ENCODE assay signal across 20 cellular contexts in genomic region chr1:160741597-160742348, GRCh38. TPM values are rescaled to one million over a fixed set of nuclear protein-coding genes. Genes with fewer than 3 reads are reported as not detected.
A peak's percentile ranks its signal among the peaks of the same experiment; 100 is the strongest.
DNase-seq lines count a peak whose midpoint lies in the region; ATAC-seq, FAIRE-seq and TF ChIP-seq lines count a peak whose summit lies in the region.
"Had no signal": no experiment of that assay in that cellular context is flagged by ENCODE, and none has a peak within 500 bp of the region (broad histone marks: within the 10 kb centered on the region; RNA-seq: fewer than 3 reads in every experiment).

No MANE protein-coding gene starts in this region.

- H3K27ac Mint-ChIP-seq in T-helper 2 cell treated with Interferon-gamma antibody and Interleukin-4, amounts not matched to agents 5 μg/mL and 100 μg/mL, for 36 hours: peak overlapping the region; percentile 35
- H3K27ac Mint-ChIP-seq: type B pancreatic cell had no signal

- H3K27ac ChIP-seq in GM12878 (ENCODE audit: control insufficient read depth, insufficient read depth) (peak overlapping the region; percentile 78), rectal smooth muscle tissue (ENCODE audit: low read depth, low read length) (no peak overlapping the region), aorta (ENCODE audit: low read depth in 1 of 2, low read length in 2 of 2) (no peak overlapping the region), right lobe of liver (peak overlapping the region in 1 of 3 donors; percentile 20), dorsolateral prefrontal cortex (no peak overlapping the region)
- H3K27ac ChIP-seq: GM23248 had no signal

- H3K9ac ChIP-seq in GM12878 (ENCODE audit: control insufficient read depth, insufficient read depth, low read length) (peak overlapping the region; percentile 63), rectal smooth muscle tissue (ENCODE audit: low read length) (no peak overlapping the region)
- H3K9ac ChIP-seq: GM23248 had no signal

- intact Hi-C loops in GM12878 (cut with micrococcal nuclease; ENCODE audit: unreplicated experiment): loop anchor here (1.0 kb wide), 1 partner anchor 30 kb away; the partner anchor contains the start of gene CD48
- intact Hi-C loops in aorta (cut with DNase I): no loop called here
- intact Hi-C loops in right lobe of liver (cut with DNase I): no loop called here
- intact Hi-C loops in dorsolateral prefrontal cortex (cut with DNase I): no loop called here

- H3K36me3 Mint-ChIP-seq in T-helper 2 cell treated with Interferon-gamma antibody and Interleukin-4, amounts not matched to agents 5 μg/mL and 100 μg/mL, for 36 hours (ENCODE audit: low read depth): peaks cover 15% of the 10 kb centered on the region
- H3K36me3 Mint-ChIP-seq: type B pancreatic cell had no signal

- peak; percentile 20 to 41 (median 27); a peak in 4 of 6 replicates for TF ChIP-seq CTCF in GM12878 (IDR thresholded peaks at IDR 0.05 in 2 of 3, conservative IDR thresholded peaks at IDR 0.05 in 1 of 3; ENCODE audit: control insufficient read depth in 2 of 3, extremely low read depth in 1 of 3, insufficient read depth in 1 of 3, low read depth in 3 of 3, low read length in 3 of 3)
- no peak for TF ChIP-seq CTCF in right lobe of liver (IDR thresholded peaks at IDR 0.05)
- TF ChIP-seq CTCF in dorsolateral prefrontal cortex (IDR thresholded peaks at IDR 0.05 in 54 of 56, conservative IDR thresholded peaks at IDR 0.05 in 2 of 56; ENCODE audit: low read depth in 1 of 56, partially characterized antibody in 56 of 56): no peak

- no peaks in the 10 kb centered on the region for H4K20me1 ChIP-seq in GM12878 (ENCODE audit: control insufficient read depth, insufficient read depth)

- H3K4me3 ChIP-seq in H7 (ENCODE audit: insufficient read depth, low read depth, low read length): no peak overlapping the region
- peak overlapping the region; percentile 99 for H3K4me3 ChIP-seq in GM12878
- H3K4me3 ChIP-seq in rectal smooth muscle tissue (ENCODE audit: low read length): peak overlapping the region; percentile 27
- H3K4me3 ChIP-seq in aorta (ENCODE audit: low read length in 2 of 2): no peak overlapping the region
- no peak overlapping the region for H3K4me3 ChIP-seq in right lobe of liver
- no peak overlapping the region for H3K4me3 ChIP-seq in dorsolateral prefrontal cortex
- H3K4me3 ChIP-seq: GM23248 had no signal

- no peak for TF ChIP-seq RAD21 in GM12878 (IDR thresholded peaks at IDR 0.05; ENCODE audit: insufficient read depth, low read depth, low read length)

- FAIRE-seq in GM12878 (lab: Jason Lieb, UNC): no peak
- FAIRE-seq: A204.1 had no signal

- SMC1A ChIA-PET in GM12878 (lab: Charles Lee; ENCODE audit: uncharacterized antibody, unreplicated experiment): interaction anchor here (0.5 to 15.1 kb wide), 13 partner anchors 9 to 395 kb away, joined by 3 to 447 read pairs (median 5); partner anchors contain the start of gene CD48

- peak overlapping the region; percentile 15 for H3K4me3 Mint-ChIP-seq in T-helper 2 cell treated with Interferon-gamma antibody and Interleukin-4, amounts not matched to agents 5 μg/mL and 100 μg/mL, for 36 hours
- H3K4me3 Mint-ChIP-seq: type B pancreatic cell had no signal

- H3K27me3 Mint-ChIP-seq in T-helper 2 cell treated with Interferon-gamma antibody and Interleukin-4, amounts not matched to agents 5 μg/mL and 100 μg/mL, for 36 hours (ENCODE audit: low read depth): no peaks in the 10 kb centered on the region
- H3K27me3 Mint-ChIP-seq: type B pancreatic cell had no signal

- H3K4me2 ChIP-seq in GM12878 (ENCODE audit: control insufficient read depth, insufficient read depth): peak overlapping the region; percentile 95

- no peak overlapping the region for H2AFZ ChIP-seq in GM12878 (ENCODE audit: control insufficient read depth, low read depth, low read length)
- H2AFZ ChIP-seq: GM23248 had no signal

- in situ Hi-C loops in GM12878 (cut with MboI): no loop called here

- RAD21 ChIA-PET in GM12878 (lab: Charles Lee; ENCODE audit: unreplicated experiment): interaction anchor here (0.7 to 8.3 kb wide), 14 partner anchors 12 to 209 kb away, joined by 3 to 151 read pairs (median 8); partner anchors contain the start of genes CD244 and CD48

- peaks cover 87% of the 10 kb centered on the region for H3K79me2 ChIP-seq in GM12878 (ENCODE audit: control insufficient read depth, insufficient read depth, low read length)

- peaks cover 17% of the 10 kb centered on the region for H3K9me3 Mint-ChIP-seq in T-helper 2 cell treated with Interferon-gamma antibody and Interleukin-4, amounts not matched to agents 5 μg/mL and 100 μg/mL, for 36 hours
- H3K9me3 Mint-ChIP-seq: type B pancreatic cell had no signal

- H3K4me1 ChIP-seq in GM12878 (ENCODE audit: control insufficient read depth, insufficient read depth, low read length): peaks cover 44% of the 10 kb centered on the region
- no peaks in the 10 kb centered on the region for H3K4me1 ChIP-seq in rectal smooth muscle tissue (ENCODE audit: control insufficient read depth, insufficient read depth, low read length)
- H3K4me1 ChIP-seq in aorta (ENCODE audit: control insufficient read depth in 1 of 2, insufficient read depth in 2 of 2, low read length in 2 of 2): no peaks in the 10 kb centered on the region
- no peaks in the 10 kb centered on the region for H3K4me1 ChIP-seq in right lobe of liver

- H3K36me3 ChIP-seq in H7 (replicated peaks; ENCODE audit: control insufficient read depth, insufficient read depth, low read length) (no peaks in the 10 kb centered on the region), GM12878 (ENCODE audit: control insufficient read depth in 2 of 2, insufficient read depth in 2 of 2, low read length in 1 of 2) (peaks cover 0 to 2% of the 10 kb centered on the region in 2 experiments; a peak in 3 of 4 replicates), rectal smooth muscle tissue (ENCODE audit: control insufficient read depth, insufficient read depth, low read length) (no peaks in the 10 kb centered on the region), aorta (ENCODE audit: control insufficient read depth in 1 of 2, insufficient read depth in 2 of 2, low read length in 1 of 2) (no peaks in the 10 kb centered on the region), right lobe of liver (no peaks in the 10 kb centered on the region)

- TF ChIP-seq EP300 in GM12878 (IDR thresholded peaks at IDR 0.05; ENCODE audit: borderline replicate concordance in 1 of 2, control insufficient read depth in 1 of 2, low read depth in 2 of 2, low read length in 2 of 2): 0 out of 4 replicates have a peak, but pooled peaks of 1 of the 2 experiments have one; percentile 19

- H3K9me3 ChIP-seq in GM12878 (replicated peaks; ENCODE audit: control insufficient read depth, insufficient read depth, low read length) (peaks cover 6% of the 10 kb centered on the region; the same call in 2 of the 3 replicates), aorta (ENCODE audit: control insufficient read depth, low read length) (no peaks in the 10 kb centered on the region), right lobe of liver (peaks cover 0 to 3% (median 0%) of the 10 kb centered on the region in 4 donors)

- ATAC-seq in GM12878 (no peak), aorta (ENCODE audit: low FRiP score) (no peak), right lobe of liver (no peak)
- ATAC-seq: esophagus mucosa, SK-N-SH treated with all-trans-retinoic acid at 6 μM for 48 hours had no signal

- TF ChIP-seq POLR2A in GM12878 (IDR thresholded peaks at IDR 0.05; ENCODE audit: low read depth, low read length) (no peak), right lobe of liver (IDR thresholded peaks at IDR 0.05) (no peak)

- BruUV-seq in GM12878 (replicated peaks; lab: Mats Ljungman, UMichigan): no TSS peak

- H3K27me3 ChIP-seq in H7 (ENCODE audit: control insufficient read depth, insufficient read depth, low read length) (no peaks in the 10 kb centered on the region), GM12878 (replicated peaks in 1 of 2; ENCODE audit: control insufficient read depth in 2 of 2, insufficient read depth in 2 of 2, low read length in 1 of 2) (no peaks in the 10 kb centered on the region), rectal smooth muscle tissue (ENCODE audit: control insufficient read depth, insufficient read depth, low read length) (no peaks in the 10 kb centered on the region), aorta (ENCODE audit: control insufficient read depth in 1 of 2, insufficient read depth in 2 of 2, low read length in 1 of 2) (no peaks in the 10 kb centered on the region), right lobe of liver (no peaks in the 10 kb centered on the region), dorsolateral prefrontal cortex (peaks cover 0 to 4% (median 0%) of the 10 kb centered on the region in 45 donors)

- POLR2A ChIA-PET in GM12878 (lab: Charles Lee): interaction anchor here (0.6 to 8.3 kb wide), 14 partner anchors 14 to 117 kb away, joined by 3 to 65 read pairs (median 13); partner anchors contain the start of genes CD48 and SLAMF1

- WGBS in GM12878 (ENCODE audit: insufficient coverage, insufficient replicate concordance, low lambda C conversion rate, missing lambda C conversion rate): 60% methylated on average over 5 of the region's 5 CpGs
- 78 to 83% methylated on average over 5 of the region's 5 CpGs for WGBS in aorta, 2 donors
- 52% methylated on average over 5 of the region's 5 CpGs for WGBS in right lobe of liver (ENCODE audit: insufficient coverage, low coverage, low lambda C conversion rate, missing lambda C conversion rate)

- no peak for DNase-seq in T-helper 2 cell treated with Interferon-gamma antibody and Interleukin-4, amounts not matched to agents 5 μg/mL and 100 μg/mL, for 36 hours (ENCODE audit: low spot score)
- DNase-seq in T-helper 2 cell: no peak
- peak; percentile 5 for DNase-seq in H7
- DNase-seq in GM12878 (ENCODE audit: low read depth, low spot score): no peak
- no peak for DNase-seq in aorta
- DNase-seq in right lobe of liver: no peak
- DNase-seq in dorsolateral prefrontal cortex: no peak
- DNase-seq: activated CD4-positive, CD25-positive, alpha-beta regulatory T cell treated with anti-CD3 and anti-CD28 coated beads, Interleukin-2, amount 50 U/mL, for 72 hours; Calu3; GM23248; hippocampal formation; NCI-H2107; occipital lobe had no signal

- H3K4me1 Mint-ChIP-seq in T-helper 2 cell treated with Interferon-gamma antibody and Interleukin-4, amounts not matched to agents 5 μg/mL and 100 μg/mL, for 36 hours (ENCODE audit: low read depth): peaks cover 71% of the 10 kb centered on the region

- CTCF ChIA-PET in GM12878 (lab: Yijun Ruan, JAX): interaction anchor here (0.9 to 13.0 kb wide), 17 partner anchors 9 to 212 kb away, joined by 3 to 234 read pairs (median 5); partner anchors contain the start of gene ITLN2

RNA-seq across cellular contexts. Expression of gene SLAMF7, which starts 2.7 kb away (rescaled TPM):
- 0.24 TPM in 1 of 2 replicates, not detected in the other for total RNA-seq in H7 (2014; rRNA removed; shearing (Covaris generic))
- 340 and 341 TPM in 2 replicates for total RNA-seq in GM12878 (2013; cell fraction: nucleolus; rRNA removed)
- 74.4 and 76.2 TPM in 2 replicates for total RNA-seq in GM12878 (2014; rRNA removed)
- 81.5 and 88.1 TPM in 2 replicates for total RNA-seq in GM12878 (2014; rRNA removed; fragmentation: Illumina TruSeq; extraction: Trizol)
- total RNA-seq in GM12878 (2021): 124 and 133 TPM in 2 replicates
- polyA plus RNA-seq in GM12878 (2011; ENCODE audit: low read depth): 147 TPM
- polyA plus RNA-seq in GM12878 (2011; rRNA removed): 275 and 284 TPM in 2 replicates
- 168 and 176 TPM in 2 replicates for polyA plus RNA-seq in GM12878 (2011; cell fraction: cytosol; rRNA removed)
- 116 and 168 TPM in 2 replicates for polyA plus RNA-seq in GM12878 (2011; cell fraction: nucleus; rRNA removed)
- 182 and 235 TPM in 2 replicates for polyA plus RNA-seq in GM12878 (2012)
- polyA plus RNA-seq in GM12878 (2014; fragmentation: Illumina TruSeq; extraction: Trizol): 182 and 208 TPM in 2 replicates
- polyA plus RNA-seq in GM12878 (2014; fragmentation: Nextera tagmentation; extraction: Ambion mirVana): 10 to 100 TPM; 66.6 to 83.4 TPM
- polyA plus RNA-seq in GM12878 (2014; rRNA removed): 118 and 125 TPM in 2 replicates
- 100 to 1,000 TPM; 102 to 114 TPM for polyA plus RNA-seq in GM12878 (2016; fragmentation: Nextera tagmentation; extraction: Ambion mirVana)
- polyA minus RNA-seq in GM12878 (2011; rRNA and poly(A)+ RNA removed): 184 and 200 TPM in 2 replicates
- 46.2 and 51.3 TPM in 2 replicates for polyA minus RNA-seq in GM12878 (2011; cell fraction: cytosol; rRNA and poly(A)+ RNA removed)
- 108 and 125 TPM in 2 replicates for polyA minus RNA-seq in GM12878 (2011; cell fraction: nucleus; rRNA and poly(A)+ RNA removed)
- 1 to 10 TPM; 2.5 to 2.9 TPM for total RNA-seq in aorta
- polyA plus RNA-seq in aorta: 1 to 10 TPM in 1 of 2 donors, not detected in 1; 8.9 TPM
- 1 to 10 TPM in 3 of 6 experiments, under 1 TPM in 3; 0.74 to 5.2 (median 0.99) TPM for total RNA-seq in right lobe of liver
- 1 to 10 TPM in 1 of 120 experiments, under 1 TPM in 25, not detected in 94; 0.11 to 1.5 (median 0.38) TPM for total RNA-seq in dorsolateral prefrontal cortex
- total RNA-seq: chondrocyte, GM23248, occipital lobe had no signal
- polyA plus RNA-seq: GM23248 had no signal

RNA-seq across cellular contexts. Expression of gene CD48, which starts 30.2 kb away (rescaled TPM):
- total RNA-seq in H7 (2014; rRNA removed; shearing (Covaris generic)): 0.74 and 2.2 TPM in 2 replicates
- total RNA-seq in GM12878 (2013; cell fraction: nucleolus; rRNA removed): 550 and 565 TPM in 2 replicates
- total RNA-seq in GM12878 (2014; rRNA removed): 415 and 499 TPM in 2 replicates
- total RNA-seq in GM12878 (2014; rRNA removed; fragmentation: Illumina TruSeq; extraction: Trizol): 445 and 463 TPM in 2 replicates
- 311 and 323 TPM in 2 replicates for total RNA-seq in GM12878 (2021)
- 1,141 TPM for polyA plus RNA-seq in GM12878 (2011; ENCODE audit: low read depth)
- polyA plus RNA-seq in GM12878 (2011; rRNA removed): 1,315 and 1,412 TPM in 2 replicates
- polyA plus RNA-seq in GM12878 (2011; cell fraction: cytosol; rRNA removed): 831 and 1,170 TPM in 2 replicates
- polyA plus RNA-seq in GM12878 (2011; cell fraction: nucleus; rRNA removed): 317 and 485 TPM in 2 replicates
- 688 and 1,150 TPM in 2 replicates for polyA plus RNA-seq in GM12878 (2012)
- polyA plus RNA-seq in GM12878 (2014; fragmentation: Illumina TruSeq; extraction: Trizol): 487 and 663 TPM in 2 replicates
- polyA plus RNA-seq in GM12878 (2014; fragmentation: Nextera tagmentation; extraction: Ambion mirVana): 100 to 1,000 TPM; 667 to 776 TPM
- 335 and 411 TPM in 2 replicates for polyA plus RNA-seq in GM12878 (2014; rRNA removed)
- 100 to 1,000 TPM; 302 to 328 TPM for polyA plus RNA-seq in GM12878 (2016; fragmentation: Nextera tagmentation; extraction: Ambion mirVana)
- 654 and 682 TPM in 2 replicates for polyA minus RNA-seq in GM12878 (2011; rRNA and poly(A)+ RNA removed)
- 176 and 177 TPM in 2 replicates for polyA minus RNA-seq in GM12878 (2011; cell fraction: cytosol; rRNA and poly(A)+ RNA removed)
- polyA minus RNA-seq in GM12878 (2011; cell fraction: nucleus; rRNA and poly(A)+ RNA removed): 79.5 and 82.9 TPM in 2 replicates
- total RNA-seq in aorta: 1 to 10 TPM; 3.6 to 6.8 TPM
- 10 to 100 TPM in 1 of 2 donors, 1 to 10 TPM in 1; 1.7 to 11.3 TPM for polyA plus RNA-seq in aorta
- total RNA-seq in right lobe of liver: 1 to 10 TPM in 5 of 6 experiments, under 1 TPM in 1; 0.68 to 5.0 (median 3.4) TPM
- 1 to 10 TPM in 22 of 120 experiments, under 1 TPM in 52, not detected in 46; 0.36 to 3.9 (median 0.73) TPM for total RNA-seq in dorsolateral prefrontal cortex
- total RNA-seq: Calu3, chondrocyte, GM23248 had no signal
- polyA plus RNA-seq: GM23248 had no signal

RNA-seq across cellular contexts. Expression of gene LY9, which starts 54.2 kb away (rescaled TPM):
- total RNA-seq in H7 (2014; rRNA removed; shearing (Covaris generic)): 0.24 TPM in 1 of 2 replicates, not detected in the other
- total RNA-seq in GM12878 (2013; cell fraction: nucleolus; rRNA removed): 51.7 and 54.8 TPM in 2 replicates
- 10.7 and 12.5 TPM in 2 replicates for total RNA-seq in GM12878 (2014; rRNA removed)
- total RNA-seq in GM12878 (2014; rRNA removed; fragmentation: Illumina TruSeq; extraction: Trizol): 6.6 and 8.0 TPM in 2 replicates
- total RNA-seq in GM12878 (2021): 8.9 and 11.0 TPM in 2 replicates
- polyA plus RNA-seq in GM12878 (2011; ENCODE audit: low read depth): 15.9 TPM
- polyA plus RNA-seq in GM12878 (2011; rRNA removed): 11.7 and 13.3 TPM in 2 replicates
- polyA plus RNA-seq in GM12878 (2011; cell fraction: cytosol; rRNA removed): 12.8 and 14.6 TPM in 2 replicates
- polyA plus RNA-seq in GM12878 (2011; cell fraction: nucleus; rRNA removed): 11.6 and 16.1 TPM in 2 replicates
- 16.7 and 24.0 TPM in 2 replicates for polyA plus RNA-seq in GM12878 (2012)
- polyA plus RNA-seq in GM12878 (2014; fragmentation: Illumina TruSeq; extraction: Trizol): 9.8 and 11.7 TPM in 2 replicates
- polyA plus RNA-seq in GM12878 (2014; fragmentation: Nextera tagmentation; extraction: Ambion mirVana): 1 to 10 TPM; 2.7 to 2.8 TPM
- polyA plus RNA-seq in GM12878 (2014; rRNA removed): 11.4 and 11.6 TPM in 2 replicates
- polyA plus RNA-seq in GM12878 (2016; fragmentation: Nextera tagmentation; extraction: Ambion mirVana): 1 to 10 TPM; 7.4 to 9.1 TPM
- polyA minus RNA-seq in GM12878 (2011; rRNA and poly(A)+ RNA removed): 13.6 and 16.5 TPM in 2 replicates
- 3.5 TPM in 2 replicates for polyA minus RNA-seq in GM12878 (2011; cell fraction: cytosol; rRNA and poly(A)+ RNA removed)
- polyA minus RNA-seq in GM12878 (2011; cell fraction: nucleus; rRNA and poly(A)+ RNA removed): 10.8 and 12.2 TPM in 2 replicates
- 1 to 10 TPM in 1 of 2 donors, under 1 TPM in 1; 0.71 to 1.2 TPM for total RNA-seq in aorta
- 1 to 10 TPM in 1 of 2 donors, under 1 TPM in 1; 0.10 to 2.0 TPM for polyA plus RNA-seq in aorta
- 1 to 10 TPM in 1 of 6 experiments, under 1 TPM in 4, not detected in 1; 0.11 to 1.3 (median 0.37) TPM for total RNA-seq in right lobe of liver
- 1 to 10 TPM in 3 of 120 experiments, under 1 TPM in 8, not detected in 109; 0.24 to 1.1 (median 0.48) TPM for total RNA-seq in dorsolateral prefrontal cortex
- total RNA-seq: Calu3, chondrocyte, GM23248, M059J, occipital lobe had no signal
- polyA plus RNA-seq: GM23248 had no signal

Comparison
In these comparisons a context has a peak if more than half of its experiments do, and no peak if none do; other contexts are left out.
1. H3K4me3 ChIP-seq: peak in GM12878 (single experiment) and rectal smooth muscle tissue (single experiment); none in H7 (single experiment), aorta (0 of 2), right lobe of liver (0 of 3) and dorsolateral prefrontal cortex (0 of 59).
2. CTCF ChIP-seq: peak in GM12878 (3 of 3); none in right lobe of liver (0 of 4) and dorsolateral prefrontal cortex (0 of 56).
3. RNA of gene SLAMF7, which starts 2.7 kb away (total RNA-seq): 74.4 to 341 TPM in GM12878; 2.5 to 2.9 TPM in aorta, 0.74 to 5.2 TPM in right lobe of liver, 0.24 TPM in H7 and 0.11 to 1.5 TPM in dorsolateral prefrontal cortex; every median in the first group is over 10 times any median in the second.
4. RNA of gene CD48, which starts 30.2 kb away (total RNA-seq): 311 to 565 TPM in GM12878; 3.6 to 6.8 TPM in aorta, 0.68 to 5.0 TPM in right lobe of liver, 0.74 to 2.2 TPM in H7 and 0.36 to 3.9 TPM in dorsolateral prefrontal cortex; every median in the first group is over 10 times any median in the second.